26 cellular contexts compared by ENCODE assay signal in the genomic region with DNA sequence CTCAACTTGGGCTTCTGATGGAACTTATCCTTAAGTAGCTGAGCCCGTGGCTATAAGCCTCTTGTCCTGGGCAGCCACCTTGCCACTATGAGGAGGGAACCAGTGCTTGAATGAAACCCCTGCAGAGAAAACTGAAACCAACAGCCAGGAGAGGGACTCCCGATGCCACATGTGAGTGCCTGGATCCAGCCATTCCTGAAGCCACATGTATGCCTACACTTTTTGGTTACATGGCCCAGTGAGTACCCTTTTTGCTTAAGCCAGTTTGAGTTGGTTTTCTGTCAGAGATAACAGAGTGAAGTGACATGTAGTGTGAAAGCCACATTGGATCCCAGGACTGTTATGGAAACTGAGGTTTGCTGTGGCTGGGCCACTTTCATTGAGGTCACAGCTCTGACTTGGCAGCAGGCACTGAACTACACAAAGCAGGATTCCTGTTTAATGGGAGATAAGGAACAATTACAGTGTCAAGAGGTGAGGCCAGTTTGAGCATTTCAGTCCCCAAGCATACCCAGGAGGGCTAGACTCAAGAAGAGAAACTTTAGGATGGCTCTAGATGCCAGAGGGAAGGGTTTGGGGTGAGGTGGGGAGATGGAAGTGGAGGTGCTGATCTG.
"Had no signal": no experiment of that assay in that cellular context is flagged by ENCODE, and none has a peak within 500 bp of the region (broad histone marks: within the 10 kb centered on the region; RNA-seq: fewer than 3 reads in every experiment).

No MANE protein-coding gene starts in this region.

- H3K36me3 ChIP-seq: ascending aorta, SJCRH30 had no signal

- FAIRE-seq: bronchial epithelial cell had no signal

- H3K27me3 ChIP-seq: ascending aorta, body of pancreas, SJCRH30 had no signal

- H3K4me1 Mint-ChIP-seq: activated CD4-positive, alpha-beta T cell treated with anti-CD3 and anti-CD28 coated beads, Interleukin-2, amount 10 ng/mL, durations not matched to agents 7 days and 5 days; activated naive CD8-positive, alpha-beta T cell treated with anti-CD3 and anti-CD28 coated beads, Interleukin-2, amount 50 U/mL, for 24 hours had no signal

- H3K9me3 ChIP-seq: ascending aorta, body of pancreas, SJCRH30, SK-N-SH had no signal

- H3K9ac ChIP-seq: SK-N-SH had no signal

- H3K27ac Mint-ChIP-seq: activated CD4-positive, alpha-beta memory T cell treated with anti-CD3 and anti-CD28 coated beads for 36 hours; activated CD4-positive, alpha-beta T cell treated with anti-CD3 and anti-CD28 coated beads, Interleukin-2, amount 10 ng/mL, durations not matched to agents 7 days and 5 days; activated naive CD8-positive, alpha-beta T cell treated with anti-CD3 and anti-CD28 coated beads, Interleukin-2, amount 50 U/mL, for 24 hours had no signal

- H3K4me2 ChIP-seq: SK-N-SH had no signal

- DNase-seq: activated CD4-positive, alpha-beta memory T cell treated with anti-CD3 and anti-CD28 coated beads for 36 hours; activated CD4-positive, alpha-beta T cell treated with anti-CD3 and anti-CD28 coated beads, Interleukin-2, amount 10 ng/mL, durations not matched to agents 7 days and 5 days; activated CD4-positive, CD25-positive, alpha-beta regulatory T cell; activated CD8-positive, alpha-beta memory T cell treated with anti-CD3 and anti-CD28 coated beads for 24 hours; activated effector memory CD4-positive, alpha-beta T cell treated with anti-CD3 and anti-CD28 coated beads, Interleukin-2, amount 50 U/mL, for 16 hours; activated naive CD4-positive, alpha-beta T cell treated with Interleukin-2 at 50 U/mL for 16 hours; activated naive CD8-positive, alpha-beta T cell treated with anti-CD3 and anti-CD28 coated beads, Interleukin-2, amount 50 U/mL, for 24 hours; activated T-cell treated with anti-CD3 and anti-CD28 coated beads, Interleukin-2, amount 50 U/mL, for 4 hours; amniotic stem cell; body of pancreas; KG1; MM.1S; NCI-H1105; NCI-H146; NCI-H187 treated with DMSO at 0.1 percent for 48 hours; NCI-H2081 treated with DMSO at 0.1 percent for 48 hours; NCI-H446 treated with DMSO at 0.1 percent for 48 hours; NCI-H526; NCI-H774; SJCRH30; SK-N-SH; T-helper 1 cell had no signal

- H3K4me3 ChIP-seq: ascending aorta, body of pancreas, SJCRH30 had no signal

- H3K27me3 Mint-ChIP-seq: activated CD4-positive, alpha-beta memory T cell treated with anti-CD3 and anti-CD28 coated beads for 36 hours; activated CD4-positive, alpha-beta T cell treated with anti-CD3 and anti-CD28 coated beads, Interleukin-2, amount 10 ng/mL, durations not matched to agents 7 days and 5 days; activated naive CD8-positive, alpha-beta T cell treated with anti-CD3 and anti-CD28 coated beads, Interleukin-2, amount 50 U/mL, for 24 hours had no signal

- H3K4me3 Mint-ChIP-seq: activated CD4-positive, alpha-beta memory T cell treated with anti-CD3 and anti-CD28 coated beads for 36 hours; activated CD4-positive, alpha-beta T cell treated with anti-CD3 and anti-CD28 coated beads, Interleukin-2, amount 10 ng/mL, durations not matched to agents 7 days and 5 days; activated naive CD8-positive, alpha-beta T cell treated with anti-CD3 and anti-CD28 coated beads, Interleukin-2, amount 50 U/mL, for 24 hours; activated T-cell treated with anti-CD3 and anti-CD28 coated beads, Interleukin-2, amount 50 U/mL, for 4 hours had no signal

- H3K36me3 Mint-ChIP-seq: activated CD4-positive, alpha-beta memory T cell treated with anti-CD3 and anti-CD28 coated beads for 36 hours; activated naive CD4-positive, alpha-beta T cell treated with anti-CD3 and anti-CD28 coated beads, Interleukin-2, amount 50 U/mL, for 72 hours had no signal

- ATAC-seq: activated naive CD8-positive, alpha-beta T cell treated with anti-CD3 and anti-CD28 coated beads, Interleukin-2, amount 50 U/mL, for 24 hours; activated T-cell treated with anti-CD3 and anti-CD28 coated beads, Interleukin-2, amount 50 U/mL, for 4 hours; body of pancreas had no signal

- H3K27ac ChIP-seq: ascending aorta, body of pancreas, SJCRH30, VCaP had no signal

- H3K9me3 Mint-ChIP-seq: activated CD4-positive, alpha-beta memory T cell treated with anti-CD3 and anti-CD28 coated beads for 36 hours; activated CD4-positive, alpha-beta T cell treated with anti-CD3 and anti-CD28 coated beads, Interleukin-2, amount 10 ng/mL, durations not matched to agents 7 days and 5 days; activated naive CD4-positive, alpha-beta T cell treated with anti-CD3 and anti-CD28 coated beads, Interleukin-2, amount 50 U/mL, for 72 hours; activated naive CD8-positive, alpha-beta T cell treated with anti-CD3 and anti-CD28 coated beads, Interleukin-2, amount 50 U/mL, for 24 hours; activated T-cell treated with anti-CD3 and anti-CD28 coated beads, Interleukin-2, amount 50 U/mL, for 4 hours had no signal

- H3K4me1 ChIP-seq: body of pancreas had no signal
